Comparison of ENCODE assay signal across 23 cellular contexts in the genomic region with DNA sequence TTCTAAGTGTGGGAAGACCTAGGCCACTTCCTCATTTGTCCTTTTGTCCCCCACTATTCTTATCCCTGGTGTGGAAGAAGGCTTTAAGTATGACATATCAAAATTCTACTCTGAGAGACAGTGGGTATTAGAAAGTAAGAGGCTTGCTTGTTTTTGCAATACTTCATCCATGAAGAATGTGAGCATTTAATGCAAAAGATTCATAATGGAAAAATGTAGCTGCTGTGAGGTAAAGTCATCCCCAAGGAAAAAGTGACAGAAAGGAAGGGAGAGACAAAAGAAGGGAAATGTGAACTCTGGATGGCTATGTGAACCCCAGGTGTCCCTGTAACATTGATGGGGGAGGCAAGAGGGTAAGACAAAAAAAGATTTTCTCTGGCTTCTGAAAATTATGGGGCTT.
A peak's percentile ranks its signal among the peaks of the same experiment; 100 is the strongest.
DNase-seq lines count a peak whose midpoint lies in the region; ATAC-seq and TF ChIP-seq lines count a peak whose summit lies in the region.
"Had no signal": no experiment of that assay in that cellular context is flagged by ENCODE, and none has a peak within 500 bp of the region (broad histone marks: within the 10 kb centered on the region; RNA-seq: fewer than 3 reads in every experiment).

No MANE protein-coding gene starts in this region.

- BruUV-seq in mammary epithelial cell (replicated peaks; lab: Mats Ljungman, UMichigan) (no TSS peak), MCF 10A (replicated peaks; lab: Mats Ljungman, UMichigan) (no TSS peak)

- no peaks in the 10 kb centered on the region for H3K9me3 Mint-ChIP-seq in MCF 10A (ENCODE audit: unreplicated experiment)
- no peaks in the 10 kb centered on the region for H3K9me3 Mint-ChIP-seq in activated CD4-positive, alpha-beta T cell treated with anti-CD3 and anti-CD28 coated beads for 36 hours (ENCODE audit: low read depth)
- H3K9me3 Mint-ChIP-seq: nephron had no signal

- DNase-seq in mammary epithelial cell, result no peak
- DNase-seq in MCF 10A (ENCODE audit: unreplicated experiment), result no peak
- DNase-seq in astrocyte of the spinal cord (ENCODE audit: low read depth, low spot score), result peak; percentile 60
- DNase-seq in fibroblast of pulmonary artery (ENCODE audit: low read depth), result peak; percentile 40
- no peak for DNase-seq in uterus
- DNase-seq in osteoblast (ENCODE audit: insufficient read length, low spot score, missing footprints), result no peak
- no peak for DNase-seq in activated CD4-positive, alpha-beta T cell treated with anti-CD3 and anti-CD28 coated beads for 36 hours
- DNase-seq: 8988T; activated CD4-positive, alpha-beta T cell treated with anti-CD3 and anti-CD28 coated beads for 48 hours; activated naive CD4-positive, alpha-beta T cell treated with Interleukin-2 at 50 U/mL for 16 hours; activated T-cell treated with anti-CD3 and anti-CD28 coated beads, Interleukin-2, amount 50 U/mL, for 48 hours; amygdala; mucosa of descending colon; NCI-H1092 treated with DMSO at 0.1 percent for 48 hours; NCI-H187 treated with DMSO at 0.1 percent for 48 hours; NCI-H69; right lobe of liver; stimulated activated CD8-positive, alpha-beta memory T cell treated with anti-CD3 and anti-CD28 coated beads, Interleukin-4, amount 100 ng/mL, for 48 hours; T-helper 2 cell; transverse colon had no signal

- H3K4me2 ChIP-seq in mammary epithelial cell (ENCODE audit: insufficient read depth, low read depth, low read length) (no peak overlapping the region), osteoblast (ENCODE audit: insufficient read depth, low read length) (no peak overlapping the region)

- H4K20me1 ChIP-seq in mammary epithelial cell (ENCODE audit: insufficient read depth, low read length) (no peaks in the 10 kb centered on the region), osteoblast (ENCODE audit: insufficient read depth, low read length) (no peaks in the 10 kb centered on the region)

- CTCF ChIA-PET in mammary epithelial cell (lab: Charles Lee; ENCODE audit: low non-redundant PET), result interaction anchor here (0.6 kb wide), 1 partner anchor 15 kb away, joined by 8 read pairs; no protein-coding TSS in a partner anchor
- CTCF ChIA-PET in MCF 10A (lab: Yijun Ruan, JAX), result no interaction called here
- CTCF ChIA-PET in activated CD4-positive, alpha-beta T cell treated with anti-CD3 and anti-CD28 coated beads for 36 hours (lab: Charles Lee), result interaction anchor here (1.3 kb wide), 1 partner anchor 28 kb away, joined by 4 read pairs; no protein-coding TSS in a partner anchor

- H3K4me1 ChIP-seq in mammary epithelial cell (ENCODE audit: insufficient read depth, low read length) (peaks cover 10% of the 10 kb centered on the region), uterus (no peaks in the 10 kb centered on the region), osteoblast (ENCODE audit: insufficient read depth, low read length) (no peaks in the 10 kb centered on the region)
- H3K4me1 ChIP-seq: gastroesophageal sphincter, right lobe of liver, transverse colon had no signal

- no peaks in the 10 kb centered on the region for H3K27me3 Mint-ChIP-seq in MCF 10A (ENCODE audit: insufficient read depth, unreplicated experiment)
- H3K27me3 Mint-ChIP-seq in activated CD4-positive, alpha-beta T cell treated with anti-CD3 and anti-CD28 coated beads for 36 hours, result no peaks in the 10 kb centered on the region

- TF ChIP-seq CTCF in mammary epithelial cell (conservative IDR thresholded peaks at IDR 0.05 in 1 of 2, IDR thresholded peaks at IDR 0.05 in 1 of 2; ENCODE audit: extremely low read depth in 1 of 2, insufficient read depth in 1 of 2, low read depth in 1 of 2, low read length in 2 of 2) (no peak), MCF 10A (IDR thresholded peaks at IDR 0.05; ENCODE audit: unreplicated experiment) (no peak), astrocyte of the spinal cord (IDR thresholded peaks at IDR 0.05; ENCODE audit: low read depth, low read length) (no peak), fibroblast of pulmonary artery (IDR thresholded peaks at IDR 0.05; ENCODE audit: low read length, missing control alignments) (no peak), uterus (IDR thresholded peaks at IDR 0.05) (no peak), osteoblast (IDR thresholded peaks at IDR 0.05; ENCODE audit: extremely low read depth, low read depth, low read length) (no peak)

- H3K4me3 ChIP-seq in mammary epithelial cell (replicated peaks in 1 of 3; ENCODE audit: insufficient read depth in 1 of 3, low read depth in 2 of 3, low read length in 3 of 3) (no peak overlapping the region), astrocyte of the spinal cord (ENCODE audit: low read depth, low read length) (no peak overlapping the region), fibroblast of pulmonary artery (replicated peaks; ENCODE audit: low read depth, low read length) (no peak overlapping the region), uterus (no peak overlapping the region), osteoblast (ENCODE audit: insufficient read depth, low read length) (no peak overlapping the region)
- H3K4me3 ChIP-seq: gastroesophageal sphincter, mucosa of descending colon, right lobe of liver, transverse colon had no signal

- no peak overlapping the region for H3K9ac ChIP-seq in mammary epithelial cell (ENCODE audit: insufficient read depth, low read length)

- no peak overlapping the region for H3K27ac Mint-ChIP-seq in MCF 10A (ENCODE audit: low read depth, unreplicated experiment)
- no peak overlapping the region for H3K27ac Mint-ChIP-seq in activated CD4-positive, alpha-beta T cell treated with anti-CD3 and anti-CD28 coated beads for 36 hours

- no peaks in the 10 kb centered on the region for H3K36me3 Mint-ChIP-seq in MCF 10A (ENCODE audit: insufficient read depth, unreplicated experiment)
- no peaks in the 10 kb centered on the region for H3K36me3 Mint-ChIP-seq in activated CD4-positive, alpha-beta T cell treated with anti-CD3 and anti-CD28 coated beads for 36 hours (ENCODE audit: low read depth)

- dilution Hi-C loops in mammary epithelial cell (cut with HindIII; ENCODE audit: low sequenced_read_pairs), result no loop called here

- H3K9me3 ChIP-seq in mammary epithelial cell (replicated peaks; ENCODE audit: insufficient read depth, low read length) (no peaks in the 10 kb centered on the region), uterus (no peaks in the 10 kb centered on the region), osteoblast (ENCODE audit: low read depth, low read length) (no peaks in the 10 kb centered on the region)
- H3K9me3 ChIP-seq: gastroesophageal sphincter, mucosa of descending colon, right lobe of liver, transverse colon had no signal

- no peak for TF ChIP-seq POLR2A in uterus (IDR thresholded peaks at IDR 0.05)

- H3K4me1 Mint-ChIP-seq in MCF 10A (ENCODE audit: insufficient read depth, unreplicated experiment), result peaks cover 39% of the 10 kb centered on the region
- no peaks in the 10 kb centered on the region for H3K4me1 Mint-ChIP-seq in activated CD4-positive, alpha-beta T cell treated with anti-CD3 and anti-CD28 coated beads for 36 hours

- peak overlapping the region; percentile 0 for H2AFZ ChIP-seq in mammary epithelial cell (ENCODE audit: low read depth, low read length)
- no peak overlapping the region for H2AFZ ChIP-seq in osteoblast (ENCODE audit: low read length)

- POLR2A ChIA-PET in MCF 10A (lab: Yijun Ruan, JAX), result interaction anchor here (1.3 kb wide), 1 partner anchor 16 kb away, joined by 3 read pairs; no protein-coding TSS in a partner anchor
- POLR2A ChIA-PET in activated CD4-positive, alpha-beta T cell treated with anti-CD3 and anti-CD28 coated beads for 36 hours (lab: Charles Lee), result no interaction called here

- no peaks in the 10 kb centered on the region for H3K79me2 ChIP-seq in mammary epithelial cell (ENCODE audit: insufficient read depth, low read length)
- H3K79me2 ChIP-seq in osteoblast (ENCODE audit: insufficient read depth, low read length), result no peaks in the 10 kb centered on the region

- ATAC-seq in activated CD4-positive, alpha-beta T cell treated with anti-CD3 and anti-CD28 coated beads for 36 hours, result no peak
- ATAC-seq in HG02798 (IDR thresholded peaks at IDR 0.05; ENCODE audit: poor library complexity, unreplicated experiment), result no peak
- ATAC-seq: gastroesophageal sphincter, mucosa of descending colon had no signal

- intact Hi-C loops in mammary epithelial cell (cut with micrococcal nuclease) (no loop called here), MCF 10A (cut with micrococcal nuclease) (no loop called here), uterus (cut with DNase I; ENCODE audit: low total_unique reads) (no loop called here)
- intact Hi-C loops in activated CD4-positive, alpha-beta T cell treated with anti-CD3 and anti-CD28 coated beads for 36 hours (cut with DNase I, micrococcal nuclease), result no loop called here

- H3K36me3 ChIP-seq in mammary epithelial cell (ENCODE audit: insufficient read depth, low read length), result no peaks in the 10 kb centered on the region
- H3K36me3 ChIP-seq in uterus, result no peaks in the 10 kb centered on the region
- H3K36me3 ChIP-seq in osteoblast (ENCODE audit: insufficient read depth, low read length), result no peaks in the 10 kb centered on the region
- H3K36me3 ChIP-seq: gastroesophageal sphincter, right lobe of liver, transverse colon had no signal

- H3K4me3 Mint-ChIP-seq in MCF 10A (ENCODE audit: unreplicated experiment), result no peak overlapping the region
- H3K4me3 Mint-ChIP-seq in activated CD4-positive, alpha-beta T cell treated with anti-CD3 and anti-CD28 coated beads for 36 hours, result no peak overlapping the region
- H3K4me3 Mint-ChIP-seq: nephron had no signal

- H3K27me3 ChIP-seq in mammary epithelial cell (ENCODE audit: insufficient read depth, low read length) (no peaks in the 10 kb centered on the region), uterus (no peaks in the 10 kb centered on the region), osteoblast (ENCODE audit: insufficient read depth, low read length) (no peaks in the 10 kb centered on the region)
- H3K27me3 ChIP-seq: gastroesophageal sphincter, right lobe of liver, transverse colon had no signal

- in situ Hi-C loops in mammary epithelial cell (cut with MboI; ENCODE audit: low sequenced_read_pairs in 2 of 2) (no loop called here), astrocyte of the spinal cord (cut with HindIII; ENCODE audit: low sequenced_read_pairs) (no loop called here)

- no peak overlapping the region for H3K27ac ChIP-seq in mammary epithelial cell (ENCODE audit: insufficient read depth, low read depth, low read length)
- H3K27ac ChIP-seq in uterus, result no peak overlapping the region
- no peak overlapping the region for H3K27ac ChIP-seq in osteoblast (ENCODE audit: low read depth, low read length)
- H3K27ac ChIP-seq: gastroesophageal sphincter, right lobe of liver, transverse colon had no signal

Comparison
In these comparisons a context has a peak if more than half of its experiments do, and no peak if none do; other contexts are left out.
1. DNase-seq: peak in astrocyte of the spinal cord (single experiment) and fibroblast of pulmonary artery (single experiment); none in mammary epithelial cell (single experiment), MCF 10A (single experiment), uterus (0 of 2), osteoblast (single experiment) and activated CD4-positive, alpha-beta T cell treated with anti-CD3 and anti-CD28 coated beads for 36 hours (single experiment).